ENCODE assay signal across 10 cellular contexts in genomic region chr22:44026066-44026629, GRCh38. TPM values are rescaled to one million over a fixed set of nuclear protein-coding genes. Genes with fewer than 3 reads are reported as not detected.
DNase-seq lines count a peak whose midpoint lies in the region; ATAC-seq and TF ChIP-seq lines count a peak whose summit lies in the region.
"Had no signal": no experiment of that assay in that cellular context is flagged by ENCODE, and none has a peak within 500 bp of the region (broad histone marks: within the 10 kb centered on the region; RNA-seq: fewer than 3 reads in every experiment).

No MANE protein-coding gene starts in this region.

- peak overlapping the region; percentile 98 for H3K4me2 ChIP-seq in OCI-LY3 (ENCODE audit: low read length)

- H2AFZ ChIP-seq in OCI-LY3 (ENCODE audit: low read depth, low read length): no peak overlapping the region

- peaks cover 7% of the 10 kb centered on the region for H3K27me3 Mint-ChIP-seq in endothelial cell (ENCODE audit: unreplicated experiment)

- no peaks in the 10 kb centered on the region for H3K27me3 ChIP-seq in OCI-LY3 (ENCODE audit: low read depth, low read length)

- H3K4me1 ChIP-seq in OCI-LY3 (ENCODE audit: low read length): peaks cover 41% of the 10 kb centered on the region

- H3K27ac Mint-ChIP-seq in endothelial cell (ENCODE audit: unreplicated experiment): peak overlapping the region; percentile 100

- peaks cover 12% of the 10 kb centered on the region for H3K36me3 ChIP-seq in OCI-LY3 (replicated peaks; ENCODE audit: low read depth, low read length)

- H3K9me3 Mint-ChIP-seq in endothelial cell (ENCODE audit: unreplicated experiment): no peaks in the 10 kb centered on the region

- peak overlapping the region; percentile 78 for H3K4me3 Mint-ChIP-seq in endothelial cell (ENCODE audit: unreplicated experiment)

- H3K4me1 Mint-ChIP-seq in endothelial cell (ENCODE audit: unreplicated experiment): peaks cover 54% of the 10 kb centered on the region

- H3K4me3 ChIP-seq in OCI-LY3 (ENCODE audit: low read length) (peak overlapping the region; percentile 92), skeletal muscle cell (ENCODE audit: low read depth, low read length) (peak overlapping the region; percentile 15)

- peaks cover 28% of the 10 kb centered on the region for H4K20me1 ChIP-seq in OCI-LY3 (ENCODE audit: insufficient read depth, low read length)

- TF ChIP-seq CTCF in OCI-LY3 (IDR thresholded peaks at IDR 0.05; ENCODE audit: low read depth, low read length): no peak
- no peak for TF ChIP-seq CTCF in endothelial cell (IDR thresholded peaks at IDR 0.05; ENCODE audit: unreplicated experiment)

- peak overlapping the region; percentile 85 for H3K27ac ChIP-seq in OCI-LY3 (ENCODE audit: low read length)
- H3K27ac ChIP-seq: epithelial cell of prostate had no signal

- peaks cover 8% of the 10 kb centered on the region for H3K36me3 Mint-ChIP-seq in endothelial cell (ENCODE audit: low read depth, unreplicated experiment)

- peak; percentile 26 for DNase-seq in ELF-1 (ENCODE audit: low read depth, low spot score)
- DNase-seq in endothelial cell (ENCODE audit: low spot score): no peak
- no peak for DNase-seq in skeletal muscle cell (ENCODE audit: low read depth)
- no peak for DNase-seq in effector CD4-positive, alpha-beta T cell
- no peak for DNase-seq in iPS-NIHi7 (ENCODE audit: extremely low spot score)
- no peak for DNase-seq in SKM-1 treated with dmso at 0.1 percent for 144 hours (lab: John Stamatoyannopoulos, UW; ENCODE audit: unreplicated experiment)
- DNase-seq: NCI-H1417 treated with DMSO at 0.1 percent for 48 hours had no signal

- no peak for ATAC-seq in GM19467 (IDR thresholded peaks at IDR 0.05; ENCODE audit: unreplicated experiment)

- peaks cover 81% of the 10 kb centered on the region for H3K79me2 ChIP-seq in OCI-LY3 (ENCODE audit: low read length)

- no peaks in the 10 kb centered on the region for H3K9me3 ChIP-seq in OCI-LY3 (ENCODE audit: insufficient read depth, low read length)

- peak overlapping the region; percentile 76 for H3K9ac ChIP-seq in OCI-LY3 (ENCODE audit: low read length)

RNA-seq across cellular contexts. Expression of gene PARVB, which starts 2.0 kb away (rescaled TPM):
- 105 TPM for total RNA-seq in endothelial cell (ENCODE audit: unreplicated experiment)
